Comparison of ENCODE assay signal across 8 cellular contexts in genomic region chr20:38125157-38126056, GRCh38. TPM values are rescaled to one million over a fixed set of nuclear protein-coding genes. Genes with fewer than 3 reads are reported as not detected.
A peak's percentile ranks its signal among the peaks of the same experiment; 100 is the strongest.
DNase-seq lines count a peak whose midpoint lies in the region; ATAC-seq and TF ChIP-seq lines count a peak whose summit lies in the region.

No MANE protein-coding gene starts in this region.

- no peaks in the 10 kb centered on the region for H3K9me3 Mint-ChIP-seq in activated naive CD4-positive, alpha-beta T cell treated with anti-CD3 and anti-CD28 coated beads, Interleukin-2, amount 10 ng/mL, durations not matched to agents 7 days and 5 days
- H3K9me3 Mint-ChIP-seq in activated CD8-positive, alpha-beta T cell treated with anti-CD3 and anti-CD28 coated beads, Interleukin-2, amount 10 ng/mL, durations not matched to agents 7 days and 5 days (ENCODE audit: insufficient read depth): no peaks in the 10 kb centered on the region

- no peaks in the 10 kb centered on the region for H3K9me3 ChIP-seq in liver (ENCODE audit: control insufficient read depth in 4 of 4, low read length in 3 of 4)

- CTCF ChIA-PET in activated naive CD4-positive, alpha-beta T cell treated with anti-CD3 and anti-CD28 coated beads, Interleukin-2, amount 10 ng/mL, durations not matched to agents 7 days and 5 days (lab: Charles Lee): no interaction called here
- CTCF ChIA-PET in activated CD8-positive, alpha-beta T cell treated with anti-CD3 and anti-CD28 coated beads, Interleukin-2, amount 10 ng/mL, durations not matched to agents 7 days and 5 days (lab: Charles Lee): interaction anchor here (1.3 kb wide), 1 partner anchor 12 kb away, joined by 3 read pairs; no protein-coding TSS in a partner anchor

- no peak overlapping the region for H3K27ac Mint-ChIP-seq in activated naive CD4-positive, alpha-beta T cell treated with anti-CD3 and anti-CD28 coated beads, Interleukin-2, amount 10 ng/mL, durations not matched to agents 7 days and 5 days
- no peak overlapping the region for H3K27ac Mint-ChIP-seq in activated CD8-positive, alpha-beta T cell treated with anti-CD3 and anti-CD28 coated beads, Interleukin-2, amount 10 ng/mL, durations not matched to agents 7 days and 5 days

- no peaks in the 10 kb centered on the region for H3K27me3 ChIP-seq in liver (ENCODE audit: control insufficient read depth in 4 of 4, insufficient read depth in 4 of 4, low read length in 3 of 4)

- 54% methylated on average over 18 of the region's 18 CpGs for WGBS in liver

- no peak overlapping the region for H3K4me3 ChIP-seq in liver (ENCODE audit: low read depth in 1 of 3, low read length in 3 of 3)

- peaks cover 10 to 31% (median 16%) of the 10 kb centered on the region in 4 donors for H3K4me1 ChIP-seq in liver (ENCODE audit: control insufficient read depth in 4 of 4, insufficient read depth in 4 of 4, low read length in 3 of 4)

- no peak for TF ChIP-seq RAD21 in liver (IDR thresholded peaks at IDR 0.05)

- ATAC-seq in GM18861 (IDR thresholded peaks at IDR 0.05; ENCODE audit: unreplicated experiment): no peak
- ATAC-seq in GM18502 (IDR thresholded peaks at IDR 0.05; ENCODE audit: poor library complexity, unreplicated experiment): no peak
- no peak for ATAC-seq in activated CD8-positive, alpha-beta T cell treated with anti-CD3 and anti-CD28 coated beads, Interleukin-2, amount 10 ng/mL, durations not matched to agents 7 days and 5 days

- peak; percentile 1 for DNase-seq in activated naive CD4-positive, alpha-beta T cell treated with anti-CD3 and anti-CD28 coated beads, Interleukin-2, amount 10 ng/mL, durations not matched to agents 7 days and 5 days
- DNase-seq in activated naive CD4-positive, alpha-beta T cell treated with Interleukin-2 at 50 U/mL for 16 hours: no peak
- DNase-seq in brain pericyte (ENCODE audit: low read depth, low spot score) (peak; percentile 88), GM19238 (ENCODE audit: insufficient read length, low spot score) (no peak)
- DNase-seq in activated CD8-positive, alpha-beta T cell treated with anti-CD3 and anti-CD28 coated beads, Interleukin-2, amount 10 ng/mL, durations not matched to agents 7 days and 5 days: no peak

- peaks cover 10% of the 10 kb centered on the region for H3K4me1 Mint-ChIP-seq in activated naive CD4-positive, alpha-beta T cell treated with anti-CD3 and anti-CD28 coated beads, Interleukin-2, amount 10 ng/mL, durations not matched to agents 7 days and 5 days
- peaks cover 6% of the 10 kb centered on the region for H3K4me1 Mint-ChIP-seq in activated CD8-positive, alpha-beta T cell treated with anti-CD3 and anti-CD28 coated beads, Interleukin-2, amount 10 ng/mL, durations not matched to agents 7 days and 5 days (ENCODE audit: low read depth)

- H3K36me3 Mint-ChIP-seq in activated naive CD4-positive, alpha-beta T cell treated with anti-CD3 and anti-CD28 coated beads, Interleukin-2, amount 10 ng/mL, durations not matched to agents 7 days and 5 days: no peaks in the 10 kb centered on the region
- no peaks in the 10 kb centered on the region for H3K36me3 Mint-ChIP-seq in activated CD8-positive, alpha-beta T cell treated with anti-CD3 and anti-CD28 coated beads, Interleukin-2, amount 10 ng/mL, durations not matched to agents 7 days and 5 days (ENCODE audit: low read depth)

- no peaks in the 10 kb centered on the region for H3K27me3 Mint-ChIP-seq in activated naive CD4-positive, alpha-beta T cell treated with anti-CD3 and anti-CD28 coated beads, Interleukin-2, amount 10 ng/mL, durations not matched to agents 7 days and 5 days
- no peaks in the 10 kb centered on the region for H3K27me3 Mint-ChIP-seq in activated CD8-positive, alpha-beta T cell treated with anti-CD3 and anti-CD28 coated beads, Interleukin-2, amount 10 ng/mL, durations not matched to agents 7 days and 5 days (ENCODE audit: low read depth)

- TF ChIP-seq CTCF in liver (IDR thresholded peaks at IDR 0.05; ENCODE audit: low read depth, low read length, missing input control): no peak

- no peak overlapping the region for H3K9ac ChIP-seq in liver (ENCODE audit: low read depth in 1 of 2, low read length in 2 of 2)

- H3K36me3 ChIP-seq in liver (ENCODE audit: control insufficient read depth in 4 of 4, insufficient read depth in 3 of 4, low read depth in 1 of 4, low read length in 3 of 4): peaks cover 0 to 20% (median 12%) of the 10 kb centered on the region in 4 donors

- peak overlapping the region; percentile 76 to 92 for H3K27ac ChIP-seq in liver (ENCODE audit: low read depth in 1 of 2, low read length in 2 of 2)

- POLR2A ChIA-PET in activated CD8-positive, alpha-beta T cell treated with anti-CD3 and anti-CD28 coated beads, Interleukin-2, amount 10 ng/mL, durations not matched to agents 7 days and 5 days (lab: Charles Lee): no interaction called here

- H3K4me3 Mint-ChIP-seq in activated naive CD4-positive, alpha-beta T cell treated with anti-CD3 and anti-CD28 coated beads, Interleukin-2, amount 10 ng/mL, durations not matched to agents 7 days and 5 days: no peak overlapping the region
- H3K4me3 Mint-ChIP-seq in activated CD8-positive, alpha-beta T cell treated with anti-CD3 and anti-CD28 coated beads, Interleukin-2, amount 10 ng/mL, durations not matched to agents 7 days and 5 days: no peak overlapping the region

TF ChIP-seq in liver, 16 proteins besides CTCF, POLR2A, EP300 and RAD21:
- TF ChIP-seq FOXA2 (IDR thresholded peaks at IDR 0.05): peak; percentile 94
- TF ChIP-seq NR2F2 (IDR thresholded peaks at IDR 0.05): peak; percentile 56
- peak; percentile 27 for TF ChIP-seq YY1 (IDR thresholded peaks at IDR 0.05)
- no peak for TF ChIP-seq HNF4G (IDR thresholded peaks at IDR 0.05)
- TF ChIP-seq JUND (IDR thresholded peaks at IDR 0.05): no peak
- TF ChIP-seq SP1 (IDR thresholded peaks at IDR 0.05): peak; percentile 21
- TF ChIP-seq HNF4A (conservative IDR thresholded peaks at IDR 0.05): peak in 1 of 2 donors; percentile 26
- peak; percentile 94 for TF ChIP-seq FOXA1 (IDR thresholded peaks at IDR 0.05)
- TF ChIP-seq ZBTB33 (IDR thresholded peaks at IDR 0.05): no peak
- TF ChIP-seq, protein P1, sequence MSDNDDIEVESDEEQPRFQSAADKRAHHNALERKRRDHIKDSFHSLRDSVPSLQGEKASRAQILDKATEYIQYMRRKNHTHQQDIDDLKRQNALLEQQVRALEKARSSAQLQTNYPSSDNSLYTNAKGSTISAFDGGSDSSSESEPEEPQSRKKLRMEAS (IDR thresholded peaks at IDR 0.05): no peak
- TF ChIP-seq, protein P2, sequence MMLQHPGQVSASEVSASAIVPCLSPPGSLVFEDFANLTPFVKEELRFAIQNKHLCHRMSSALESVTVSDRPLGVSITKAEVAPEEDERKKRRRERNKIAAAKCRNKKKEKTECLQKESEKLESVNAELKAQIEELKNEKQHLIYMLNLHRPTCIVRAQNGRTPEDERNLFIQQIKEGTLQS (IDR thresholded peaks at IDR 0.05): no peak
- TF ChIP-seq, protein P3, sequence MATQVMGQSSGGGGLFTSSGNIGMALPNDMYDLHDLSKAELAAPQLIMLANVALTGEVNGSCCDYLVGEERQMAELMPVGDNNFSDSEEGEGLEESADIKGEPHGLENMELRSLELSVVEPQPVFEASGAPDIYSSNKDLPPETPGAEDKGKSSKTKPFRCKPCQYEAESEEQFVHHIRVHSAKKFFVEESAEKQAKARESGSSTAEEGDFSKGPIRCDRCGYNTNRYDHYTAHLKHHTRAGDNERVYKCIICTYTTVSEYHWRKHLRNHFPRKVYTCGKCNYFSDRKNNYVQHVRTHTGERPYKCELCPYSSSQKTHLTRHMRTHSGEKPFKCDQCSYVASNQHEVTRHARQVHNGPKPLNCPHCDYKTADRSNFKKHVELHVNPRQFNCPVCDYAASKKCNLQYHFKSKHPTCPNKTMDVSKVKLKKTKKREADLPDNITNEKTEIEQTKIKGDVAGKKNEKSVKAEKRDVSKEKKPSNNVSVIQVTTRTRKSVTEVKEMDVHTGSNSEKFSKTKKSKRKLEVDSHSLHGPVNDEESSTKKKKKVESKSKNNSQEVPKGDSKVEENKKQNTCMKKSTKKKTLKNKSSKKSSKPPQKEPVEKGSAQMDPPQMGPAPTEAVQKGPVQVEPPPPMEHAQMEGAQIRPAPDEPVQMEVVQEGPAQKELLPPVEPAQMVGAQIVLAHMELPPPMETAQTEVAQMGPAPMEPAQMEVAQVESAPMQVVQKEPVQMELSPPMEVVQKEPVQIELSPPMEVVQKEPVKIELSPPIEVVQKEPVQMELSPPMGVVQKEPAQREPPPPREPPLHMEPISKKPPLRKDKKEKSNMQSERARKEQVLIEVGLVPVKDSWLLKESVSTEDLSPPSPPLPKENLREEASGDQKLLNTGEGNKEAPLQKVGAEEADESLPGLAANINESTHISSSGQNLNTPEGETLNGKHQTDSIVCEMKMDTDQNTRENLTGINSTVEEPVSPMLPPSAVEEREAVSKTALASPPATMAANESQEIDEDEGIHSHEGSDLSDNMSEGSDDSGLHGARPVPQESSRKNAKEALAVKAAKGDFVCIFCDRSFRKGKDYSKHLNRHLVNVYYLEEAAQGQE (IDR thresholded peaks at IDR 0.05): no peak
- no peak for TF ChIP-seq EGR1 (IDR thresholded peaks at IDR 0.05; ENCODE audit: low read depth in 2 of 2)
- TF ChIP-seq RXRA (IDR thresholded peaks at IDR 0.05): peak in 1 of 2 donors; percentile 61
- TF ChIP-seq TAF1 (conservative IDR thresholded peaks at IDR 0.05): no peak
- TF ChIP-seq GABPA (IDR thresholded peaks at IDR 0.05 in 1 of 2, conservative IDR thresholded peaks at IDR 0.05 in 1 of 2): no peak

RNA-seq across cellular contexts. Expression of gene TGM2, which starts 39.7 kb away (rescaled TPM):
- 100 to 1,000 TPM; 120 to 260 TPM for total RNA-seq in liver
- polyA plus RNA-seq in liver: 100 to 1,000 TPM; 106 to 375 TPM
- under 1 TPM; 0.31 to 0.34 TPM for total RNA-seq in activated CD8-positive, alpha-beta T cell treated with anti-CD3 and anti-CD28 coated beads, Interleukin-2, amount 10 ng/mL, durations not matched to agents 7 days and 5 days

Comparison
In these comparisons a context has a peak if more than half of its experiments do, and no peak if none do; other contexts are left out.
1. DNase-seq: peak in activated naive CD4-positive, alpha-beta T cell treated with anti-CD3 and anti-CD28 coated beads, Interleukin-2, amount 10 ng/mL, durations not matched to agents 7 days and 5 days (single experiment) and brain pericyte (single experiment); none in activated naive CD4-positive, alpha-beta T cell treated with Interleukin-2 at 50 U/mL for 16 hours (single experiment), GM19238 (single experiment) and activated CD8-positive, alpha-beta T cell treated with anti-CD3 and anti-CD28 coated beads, Interleukin-2, amount 10 ng/mL, durations not matched to agents 7 days and 5 days (single experiment).
2. RNA of gene TGM2, which starts 39.7 kb away (total RNA-seq): 120 to 260 TPM in liver; 0.31 to 0.34 TPM in activated CD8-positive, alpha-beta T cell treated with anti-CD3 and anti-CD28 coated beads, Interleukin-2, amount 10 ng/mL, durations not matched to agents 7 days and 5 days; every median in the first group is over 10 times any median in the second.